1 cellular context compared by ENCODE assay signal in the genomic region with DNA sequence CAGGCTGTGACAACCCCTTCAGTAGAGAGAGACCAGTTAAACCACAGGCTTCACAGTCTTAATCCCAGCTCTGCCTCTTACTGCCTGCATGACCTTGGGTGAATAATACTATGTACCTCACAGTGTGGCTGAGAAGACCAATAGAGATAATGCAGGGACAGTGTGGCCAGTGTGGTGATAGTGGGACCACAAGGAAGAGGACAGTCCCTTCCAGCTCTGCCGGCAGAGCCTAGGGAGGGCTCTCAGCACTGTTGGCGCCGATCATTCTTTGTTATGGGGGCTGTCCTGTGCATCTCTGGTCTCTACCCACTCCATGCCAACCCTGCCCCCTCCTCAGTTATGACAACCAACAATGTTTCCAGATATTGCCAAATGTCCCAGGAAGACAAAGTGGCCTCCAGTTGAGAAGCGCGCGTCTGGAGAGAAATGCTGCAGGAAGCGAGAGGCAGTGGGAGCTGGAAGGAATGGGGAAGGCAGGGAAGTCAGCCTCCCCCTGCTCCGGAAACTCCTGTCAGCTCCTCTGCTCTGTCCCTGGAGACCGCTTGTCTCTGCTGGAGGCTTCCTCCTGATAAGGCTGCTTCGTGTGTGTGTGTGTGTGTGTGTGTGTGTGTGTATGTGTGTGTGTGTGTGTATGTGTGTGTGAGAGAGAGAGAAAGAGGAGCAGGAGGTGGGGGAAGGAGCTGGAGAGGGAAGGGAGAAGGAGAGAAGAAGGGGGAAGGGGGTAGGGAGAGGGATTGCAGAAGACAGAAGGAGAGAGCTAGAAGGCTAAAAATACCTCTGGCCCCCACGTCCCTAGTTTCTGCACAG.
A peak's percentile ranks its signal among the peaks of the same experiment; 100 is the strongest.
TF ChIP-seq lines count a peak whose summit lies in the region.

No MANE protein-coding gene starts in this region.

TF ChIP-seq in H1, 55 proteins besides CTCF, POLR2A, EP300 and RAD21:
- TF ChIP-seq, protein P1, sequence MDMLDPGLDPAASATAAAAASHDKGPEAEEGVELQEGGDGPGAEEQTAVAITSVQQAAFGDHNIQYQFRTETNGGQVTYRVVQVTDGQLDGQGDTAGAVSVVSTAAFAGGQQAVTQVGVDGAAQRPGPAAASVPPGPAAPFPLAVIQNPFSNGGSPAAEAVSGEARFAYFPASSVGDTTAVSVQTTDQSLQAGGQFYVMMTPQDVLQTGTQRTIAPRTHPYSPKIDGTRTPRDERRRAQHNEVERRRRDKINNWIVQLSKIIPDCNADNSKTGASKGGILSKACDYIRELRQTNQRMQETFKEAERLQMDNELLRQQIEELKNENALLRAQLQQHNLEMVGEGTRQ (IDR thresholded peaks at IDR 0.05; ENCODE audit: low read length), result no peak
- TF ChIP-seq FOSL1 (IDR thresholded peaks at IDR 0.05; ENCODE audit: insufficient read depth, low read depth, low read length) (no peak), EGR1 (IDR thresholded peaks at IDR 0.05; ENCODE audit: borderline replicate concordance, low read depth, low read length) (peak; percentile 61; the same call in 1 of the 2 replicates), SIX5 (IDR thresholded peaks at IDR 0.05; ENCODE audit: low read depth, low read length) (no peak)
